Comparison of ENCODE assay signal across 18 cellular contexts in the genomic region with DNA sequence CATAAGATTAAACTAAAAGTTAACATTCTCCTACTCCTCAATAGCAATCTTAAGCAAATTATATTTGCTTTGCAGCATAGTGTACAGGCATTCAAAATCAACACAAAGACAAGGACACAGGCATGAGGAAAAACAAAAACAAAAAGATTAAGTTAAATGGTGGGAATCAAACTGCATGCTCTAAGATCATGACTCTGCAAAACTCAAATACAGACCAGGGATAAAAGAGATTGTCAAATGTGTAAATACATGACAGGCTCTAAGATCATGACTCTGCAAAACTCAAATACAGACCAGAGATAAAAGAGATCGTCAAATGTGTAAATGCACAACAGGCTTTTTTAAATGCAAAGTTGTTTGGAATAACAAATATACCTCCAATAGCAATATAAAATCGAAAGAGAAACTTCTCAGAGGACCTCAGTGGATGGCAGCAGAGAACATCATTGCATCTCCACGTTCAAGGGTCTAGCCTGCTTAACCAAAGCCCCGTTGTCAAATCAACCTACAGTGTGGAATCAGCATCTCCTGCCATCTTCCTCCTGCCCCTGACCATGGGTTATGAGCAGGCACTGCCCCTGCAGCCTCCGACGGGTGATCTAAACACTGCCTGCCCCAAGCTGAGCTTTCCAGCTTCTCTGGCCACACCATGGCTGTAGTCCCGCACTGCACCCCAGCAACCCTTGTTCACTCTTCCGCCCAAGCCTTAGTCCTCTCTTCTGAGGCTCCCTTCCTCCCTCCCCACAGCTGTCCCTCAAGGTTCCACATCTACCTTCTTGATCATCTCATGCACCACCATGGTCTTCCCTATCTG.
DNase-seq lines count a peak whose midpoint lies in the region; ATAC-seq and TF ChIP-seq lines count a peak whose summit lies in the region.
"Had no signal": no experiment of that assay in that cellular context is flagged by ENCODE, and none has a peak within 500 bp of the region (broad histone marks: within the 10 kb centered on the region; RNA-seq: fewer than 3 reads in every experiment).

No MANE protein-coding gene starts in this region.

- no peak overlapping the region for H4K91ac ChIP-seq in mesenchymal stem cell (ENCODE audit: low read length)

- no peak for TF ChIP-seq POLR2A in vagina (IDR thresholded peaks at IDR 0.05)

- H3K27ac ChIP-seq in DND-41 (ENCODE audit: low read length) (no peak overlapping the region), mesenchymal stem cell (ENCODE audit: low read length, poor library complexity, severe bottlenecking) (no peak overlapping the region), vagina (no peak overlapping the region)
- H3K27ac ChIP-seq: C4-2B, testis had no signal

- peak overlapping the region; percentile 19; the same call in 1 of the 2 replicates for H3K4me2 ChIP-seq in DND-41 (ENCODE audit: insufficient read depth, low read length)
- H3K4me2 ChIP-seq in mesenchymal stem cell (ENCODE audit: low read length, poor library complexity, severe bottlenecking) = no peak overlapping the region
- H3K4me2 ChIP-seq: smooth muscle cell had no signal

- H3K14ac ChIP-seq in mesenchymal stem cell (ENCODE audit: low read length in 2 of 2) = no peak overlapping the region

- intact Hi-C loops in Right ventricle myocardium inferior (cut with DNase I) (no loop called here), vagina (cut with DNase I) (no loop called here)

- WGBS in mesenchymal stem cell = 79% methylated on average over 8 of the region's 8 CpGs

- H3K4me3 ChIP-seq in AG10803 (ENCODE audit: low read length) (peak overlapping the region; percentile 12; the same call in 1 of the 2 replicates), DND-41 (ENCODE audit: low read depth in 1 of 2, low read length in 2 of 2) (no peak overlapping the region), mesenchymal stem cell (ENCODE audit: insufficient read depth in 1 of 2, low read depth in 1 of 2, low read length in 2 of 2) (no peak overlapping the region), vagina (no peak overlapping the region)
- H3K4me3 ChIP-seq: smooth muscle cell, testis had no signal

- no peaks in the 10 kb centered on the region for H4K20me1 ChIP-seq in DND-41 (ENCODE audit: insufficient read depth, low read length)

- peak; percentile 66 for ATAC-seq in DND-41 (ENCODE audit: insufficient read depth, low read depth)
- no peak for ATAC-seq in Right ventricle myocardium inferior
- ATAC-seq: effector memory CD8-positive, alpha-beta T cell had no signal

- no peak for DNase-seq in AG10803 (ENCODE audit: low read depth)
- no peak for DNase-seq in DND-41
- peak; percentile 48 for DNase-seq in RPMI8226
- no peak for DNase-seq in mesenchymal stem cell
- no peak for DNase-seq in Right ventricle myocardium inferior (ENCODE audit: missing footprints)
- DNase-seq in stimulated activated CD4-positive, alpha-beta T cell treated with anti-CD3 and anti-CD28 coated beads, Interleukin-4, amount 100 ng/mL, for 1 hour = no peak
- DNase-seq in vagina (ENCODE audit: extremely low spot score in 2 of 2) = no peak
- DNase-seq: activated CD4-positive, alpha-beta memory T cell treated with anti-CD3 and anti-CD28 coated beads, Interleukin-2, amount 10 ng/mL, durations not matched to agents 7 days and 5 days; DMS79 treated with DMSO at 0.1 percent for 48 hours; effector memory CD8-positive, alpha-beta T cell; mammary epithelial cell; naive B cell; NCI-H1048; NCI-H2029 treated with DMSO at 0.1 percent for 48 hours; NCI-H526; testis had no signal

- H2BK12ac ChIP-seq in mesenchymal stem cell (ENCODE audit: low read length in 2 of 2) = no peak overlapping the region

- no peak overlapping the region for H3K23ac ChIP-seq in mesenchymal stem cell (ENCODE audit: low read length in 2 of 2)

- no peak overlapping the region for H3K18ac ChIP-seq in mesenchymal stem cell (ENCODE audit: low read depth in 1 of 2, low read length in 2 of 2)

- H4K8ac ChIP-seq in mesenchymal stem cell (ENCODE audit: low read length) = no peak overlapping the region

- TF ChIP-seq CTCF in AG10803 (conservative IDR thresholded peaks at IDR 0.05; ENCODE audit: low read length) = no peak
- TF ChIP-seq CTCF in DND-41 (IDR thresholded peaks at IDR 0.05; ENCODE audit: borderline replicate concordance, extremely low read depth, low read length, poor library complexity, severe bottlenecking) = no peak
- TF ChIP-seq CTCF in vagina (IDR thresholded peaks at IDR 0.05) = no peak

- H3K9me3 ChIP-seq in DND-41 (ENCODE audit: insufficient read depth, low read length, severe bottlenecking) (no peaks in the 10 kb centered on the region), mesenchymal stem cell (ENCODE audit: control insufficient read depth, low read length) (no peaks in the 10 kb centered on the region), vagina (no peaks in the 10 kb centered on the region)
- H3K9me3 ChIP-seq: testis had no signal

- peaks cover 5% of the 10 kb centered on the region; the same call in 1 of the 2 replicates for H3K4me1 ChIP-seq in DND-41 (ENCODE audit: insufficient read depth, low read length)
- H3K4me1 ChIP-seq in mesenchymal stem cell (ENCODE audit: control insufficient read depth, insufficient read depth, low read depth, low read length) = peaks cover 30% of the 10 kb centered on the region
- no peaks in the 10 kb centered on the region for H3K4me1 ChIP-seq in vagina
- H3K4me1 ChIP-seq: testis had no signal

- no peaks in the 10 kb centered on the region for H3K36me3 ChIP-seq in DND-41 (ENCODE audit: insufficient read depth, low read length)
- H3K36me3 ChIP-seq in mesenchymal stem cell (ENCODE audit: control insufficient read depth in 1 of 2, insufficient read depth in 2 of 2, low read depth in 1 of 2, low read length in 2 of 2) = peaks cover 0 to 7% of the 10 kb centered on the region in 2 experiments
- H3K36me3 ChIP-seq in vagina = no peaks in the 10 kb centered on the region

- H3K27me3 ChIP-seq in DND-41 (ENCODE audit: insufficient read depth, low read length, poor library complexity) (no peaks in the 10 kb centered on the region), mesenchymal stem cell (ENCODE audit: control insufficient read depth in 1 of 2, insufficient read depth in 1 of 2, low read length in 2 of 2) (peaks cover 0 to 24% of the 10 kb centered on the region in 2 experiments), vagina (no peaks in the 10 kb centered on the region)
- H3K27me3 ChIP-seq: testis had no signal

- no peak overlapping the region for H3K9ac ChIP-seq in DND-41 (ENCODE audit: low read depth, low read length)
- H3K9ac ChIP-seq in mesenchymal stem cell (ENCODE audit: low read length) = no peak overlapping the region

- H2BK120ac ChIP-seq in mesenchymal stem cell (ENCODE audit: low read depth, low read length) = no peak overlapping the region

- no peak overlapping the region for H3K4ac ChIP-seq in mesenchymal stem cell (ENCODE audit: low read depth in 1 of 2, low read length in 2 of 2)

- H2AK5ac ChIP-seq in mesenchymal stem cell (ENCODE audit: low read length, severe bottlenecking) = peak overlapping the region; percentile 25

- H3K79me2 ChIP-seq in DND-41 (ENCODE audit: insufficient read depth, low read length) = no peaks in the 10 kb centered on the region

- H2BK5ac ChIP-seq in mesenchymal stem cell (ENCODE audit: low read depth, low read length, poor library complexity, severe bottlenecking) = no peak overlapping the region

- H2BK15ac ChIP-seq in mesenchymal stem cell (ENCODE audit: low read depth, poor library complexity, severe bottlenecking) = no peak overlapping the region

- peaks cover 21% of the 10 kb centered on the region for H3K79me1 ChIP-seq in mesenchymal stem cell (replicated peaks; ENCODE audit: low read length, poor library complexity, severe bottlenecking)

- H2AFZ ChIP-seq in DND-41 (ENCODE audit: low read depth, low read length) = 0 out of 2 replicates have a peak overlapping the region, but pooled peaks have one; percentile 15
- H2AFZ ChIP-seq in mesenchymal stem cell (ENCODE audit: low read depth, low read length) = no peak overlapping the region
